ENCODE assay signal across 9 cellular contexts in genomic region chr17:77109159-77110005, GRCh38. TPM values are rescaled to one million over a fixed set of nuclear protein-coding genes. Genes with fewer than 3 reads are reported as not detected.
DNase-seq lines count a peak whose midpoint lies in the region; ATAC-seq, FAIRE-seq and TF ChIP-seq lines count a peak whose summit lies in the region.
"Had no signal": no experiment of that assay in that cellular context is flagged by ENCODE, and none has a peak within 500 bp of the region (broad histone marks: within the 10 kb centered on the region; RNA-seq: fewer than 3 reads in every experiment).

No MANE protein-coding gene starts in this region.

- TF ChIP-seq CTCF in astrocyte (IDR thresholded peaks at IDR 0.05; ENCODE audit: insufficient read depth, low read depth, low read length) (no peak), tibial artery (IDR thresholded peaks at IDR 0.05) (no peak), GM10248 (IDR thresholded peaks at IDR 0.05; ENCODE audit: control extremely low read depth, extremely low read depth, low read depth, missing control alignments) (no peak), RWPE1 (conservative IDR thresholded peaks at IDR 0.05; ENCODE audit: low read depth) (no peak)

- no peaks in the 10 kb centered on the region for H3K27me3 Mint-ChIP-seq in activated T-cell treated with anti-CD3 and anti-CD28 coated beads, Interleukin-2, amount 50 U/mL, for 72 hours (ENCODE audit: low read depth)
- no peaks in the 10 kb centered on the region for H3K27me3 Mint-ChIP-seq in astrocyte (ENCODE audit: low read depth, unreplicated experiment)

- H3K4me1 ChIP-seq in astrocyte (ENCODE audit: insufficient read depth, low read length) (peaks cover 10% of the 10 kb centered on the region), mucosa of rectum (ENCODE audit: control insufficient read depth in 2 of 2, insufficient read depth in 2 of 2, low read length in 2 of 2) (peaks cover 4 to 10% of the 10 kb centered on the region in 2 donors), tibial artery (peaks cover 0 to 19% (median 12%) of the 10 kb centered on the region in 4 donors)

- H3K79me2 ChIP-seq in astrocyte (ENCODE audit: insufficient read depth, low read length), result no peaks in the 10 kb centered on the region

- H3K27me3 ChIP-seq in astrocyte (ENCODE audit: insufficient read depth, low read length), result no peaks in the 10 kb centered on the region
- no peaks in the 10 kb centered on the region for H3K27me3 ChIP-seq in mucosa of rectum (ENCODE audit: control insufficient read depth in 2 of 2, insufficient read depth in 2 of 2, low read length in 2 of 2)
- no peaks in the 10 kb centered on the region for H3K27me3 ChIP-seq in tibial artery

- intact Hi-C loops in tibial artery (cut with DNase I; ENCODE audit: low total_unique reads), result no loop called here

- H3K27ac ChIP-seq in astrocyte (ENCODE audit: low read depth, low read length), result peak overlapping the region; percentile 15
- peak overlapping the region; percentile 50 to 70 for H3K27ac ChIP-seq in mucosa of rectum (ENCODE audit: low read depth in 2 of 2, low read length in 2 of 2)
- H3K27ac ChIP-seq in tibial artery, result peak overlapping the region; percentile 35 to 64
- no peak overlapping the region for H3K27ac ChIP-seq in RWPE1

- POLR2A ChIA-PET in GM10248 (lab: Yijun Ruan, JAX) (no interaction called here), RWPE1 (lab: Yijun Ruan, JAX; ENCODE audit: low non-redundant PET) (no interaction called here)

- H3K36me3 Mint-ChIP-seq in activated T-cell treated with anti-CD3 and anti-CD28 coated beads, Interleukin-2, amount 50 U/mL, for 72 hours (ENCODE audit: insufficient read depth in 2 of 2), result peaks cover 0 to 9% of the 10 kb centered on the region in 2 donors
- H3K36me3 Mint-ChIP-seq in astrocyte (ENCODE audit: low read depth, unreplicated experiment), result peaks cover 2% of the 10 kb centered on the region

- no peaks in the 10 kb centered on the region for H3K9me3 Mint-ChIP-seq in activated T-cell treated with anti-CD3 and anti-CD28 coated beads, Interleukin-2, amount 50 U/mL, for 72 hours
- no peaks in the 10 kb centered on the region for H3K9me3 Mint-ChIP-seq in astrocyte (ENCODE audit: unreplicated experiment)

- peak overlapping the region; percentile 8 for H3K9ac ChIP-seq in astrocyte (ENCODE audit: low read length)
- H3K9ac ChIP-seq in mucosa of rectum (ENCODE audit: low read depth in 1 of 2, low read length in 2 of 2), result peak overlapping the region in 1 of 2 donors; percentile 12

- no peak for FAIRE-seq in astrocyte (lab: Jason Lieb, UNC)
- FAIRE-seq: frontal cortex had no signal

- peak overlapping the region; percentile 67 for H3K4me2 ChIP-seq in astrocyte (ENCODE audit: low read length)

- H4K20me1 ChIP-seq in astrocyte (ENCODE audit: insufficient read depth, low read length), result no peaks in the 10 kb centered on the region

- H3K27ac Mint-ChIP-seq in activated T-cell treated with anti-CD3 and anti-CD28 coated beads, Interleukin-2, amount 50 U/mL, for 72 hours, result peak overlapping the region; percentile 13
- H3K27ac Mint-ChIP-seq in astrocyte (ENCODE audit: unreplicated experiment), result peak overlapping the region; percentile 72

- H3K4me3 ChIP-seq in astrocyte (ENCODE audit: insufficient read depth, low read depth, low read length), result no peak overlapping the region
- no peak overlapping the region for H3K4me3 ChIP-seq in mucosa of rectum (ENCODE audit: low read length in 2 of 2)
- H3K4me3 ChIP-seq in tibial artery, result no peak overlapping the region

- H2AFZ ChIP-seq in astrocyte (ENCODE audit: low read depth, low read length), result peak overlapping the region; percentile 51

- no peak for ATAC-seq in activated T-cell treated with anti-CD3 and anti-CD28 coated beads, Interleukin-2, amount 50 U/mL, for 72 hours (replicated peaks in 1 of 2)

- peak overlapping the region; percentile 19 to 25 for H3K4me3 Mint-ChIP-seq in activated T-cell treated with anti-CD3 and anti-CD28 coated beads, Interleukin-2, amount 50 U/mL, for 72 hours
- no peak overlapping the region for H3K4me3 Mint-ChIP-seq in astrocyte (ENCODE audit: unreplicated experiment)

- H3K9me3 ChIP-seq in astrocyte (ENCODE audit: insufficient read depth, low read depth, low read length) (no peaks in the 10 kb centered on the region), mucosa of rectum (ENCODE audit: control insufficient read depth in 2 of 2, low read length in 2 of 2) (no peaks in the 10 kb centered on the region), tibial artery (no peaks in the 10 kb centered on the region)

- H3K4me1 Mint-ChIP-seq in activated T-cell treated with anti-CD3 and anti-CD28 coated beads, Interleukin-2, amount 50 U/mL, for 72 hours (ENCODE audit: low read depth), result peaks cover 35% of the 10 kb centered on the region
- H3K4me1 Mint-ChIP-seq in astrocyte (ENCODE audit: low read depth, unreplicated experiment), result peaks cover 22% of the 10 kb centered on the region

- no peaks in the 10 kb centered on the region for H3K36me3 ChIP-seq in astrocyte (ENCODE audit: insufficient read depth, low read length)
- no peaks in the 10 kb centered on the region for H3K36me3 ChIP-seq in mucosa of rectum (ENCODE audit: control insufficient read depth in 2 of 2, insufficient read depth in 2 of 2, low read length in 2 of 2)
- H3K36me3 ChIP-seq in tibial artery, result no peaks in the 10 kb centered on the region

- no peak for DNase-seq in activated T-cell treated with anti-CD3 and anti-CD28 coated beads, Interleukin-2, amount 50 U/mL, for 72 hours
- no peak for DNase-seq in activated T-cell treated with anti-CD3 and anti-CD28 coated beads, Interleukin-2, amount 50 U/mL, for 1 hour
- no peak for DNase-seq in astrocyte (ENCODE audit: low read depth)
- DNase-seq in tibial artery, result no peak
- DNase-seq in middle frontal gyrus (ENCODE audit: extremely low spot score, low spot score), result no peak
- DNase-seq in GM10248 (ENCODE audit: extremely low spot score), result no peak
- no peak for DNase-seq in RWPE1 (ENCODE audit: low spot score)

- CTCF ChIA-PET in GM10248 (lab: Yijun Ruan, JAX), result interaction anchor here (1.0 to 1.5 kb wide), 3 partner anchors 23 to 73 kb away, joined by 3 to 5 read pairs (median 3); no protein-coding TSS in a partner anchor
- CTCF ChIA-PET in RWPE1 (lab: Yijun Ruan, JAX), result interaction anchor here (0.7 to 1.0 kb wide), 2 partner anchors 13 to 50 kb away, joined by 3 read pairs; no protein-coding TSS in a partner anchor

RNA-seq across cellular contexts. Expression of gene SEC14L1, which starts 31.4 kb away (rescaled TPM):
- total RNA-seq in activated T-cell treated with anti-CD3 and anti-CD28 coated beads, Interleukin-2, amount 50 U/mL, for 72 hours, result 100 to 1,000 TPM; 175 to 204 TPM
- 86.7 and 93.2 TPM in 2 replicates for total RNA-seq in astrocyte
